In the genomic region with DNA sequence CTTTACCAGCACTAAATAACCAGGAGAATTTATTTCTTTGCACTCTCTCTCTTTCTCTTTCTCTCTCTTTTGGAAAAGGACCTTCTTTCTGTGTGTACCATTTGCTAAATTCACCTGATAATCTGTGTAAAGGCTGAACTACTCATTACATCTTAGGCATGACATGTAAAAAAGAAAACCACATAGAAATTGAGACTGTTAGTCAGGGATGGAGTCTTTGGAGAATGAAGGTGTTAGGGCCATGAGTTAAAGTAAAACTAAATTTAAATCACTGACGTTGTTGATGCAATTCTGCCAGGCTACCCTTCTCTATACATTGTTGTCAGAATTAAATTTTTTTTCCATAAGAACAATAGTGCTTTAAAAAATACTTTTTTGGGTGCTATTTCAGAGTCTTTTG, we compare ENCODE assay signal across 20 cellular contexts.
"Had no signal": no experiment of that assay in that cellular context is flagged by ENCODE, and none has a peak within 500 bp of the region (broad histone marks: within the 10 kb centered on the region; RNA-seq: fewer than 3 reads in every experiment).

No MANE protein-coding gene starts in this region.

- H3K27ac Mint-ChIP-seq: naive thymus-derived CD4-positive, alpha-beta T cell; nephron; neural progenitor cell; progenitor cell of endocrine pancreas had no signal

- DNase-seq: dermis blood vessel endothelial cell; effector memory CD4-positive, alpha-beta T cell; foreskin keratinocyte; heart left ventricle; kidney; mesendoderm; midbrain; naive thymus-derived CD4-positive, alpha-beta T cell; right lobe of liver; small intestine; stimulated activated CD4-positive, alpha-beta T cell treated with anti-CD3 and anti-CD28 coated beads, Interleukin-15, amount 100 ng/mL, for 24 hours; stimulated activated CD4-positive, alpha-beta T cell treated with anti-CD3 and anti-CD28 coated beads, Interleukin-4, amount 100 ng/mL, for 1 hour; stimulated activated CD8-positive, alpha-beta memory T cell treated with anti-CD3 and anti-CD28 coated beads, Interleukin-4, amount 100 ng/mL, for 48 hours; stimulated activated naive CD4-positive, alpha-beta T cell treated with Interleukin-2 at 50 U/mL for 16 hours; upper lobe of left lung had no signal

- H3K4me3 Mint-ChIP-seq: naive thymus-derived CD4-positive, alpha-beta T cell; nephron; neural progenitor cell had no signal

- H3K9me3 Mint-ChIP-seq: neural progenitor cell had no signal

- H3K36me3 Mint-ChIP-seq: neural progenitor cell had no signal

- ATAC-seq: foreskin keratinocyte; gastroesophageal sphincter; heart left ventricle; left lobe of liver; naive thymus-derived CD4-positive, alpha-beta T cell; right lobe of liver had no signal

- H3K4me1 Mint-ChIP-seq: neural progenitor cell had no signal
